In genomic region chr11:40797981-40798380, GRCh38 we compare ENCODE assay signal across 27 cellular contexts.
A peak's percentile ranks its signal among the peaks of the same experiment; 100 is the strongest.
DNase-seq lines count a peak whose midpoint lies in the region; ATAC-seq, FAIRE-seq and TF ChIP-seq lines count a peak whose summit lies in the region.
"Had no signal": no experiment of that assay in that cellular context is flagged by ENCODE, and none has a peak within 500 bp of the region (broad histone marks: within the 10 kb centered on the region; RNA-seq: fewer than 3 reads in every experiment).

No MANE protein-coding gene starts in this region.

- H3K9ac ChIP-seq in astrocyte (ENCODE audit: low read length), result no peak overlapping the region

- DNase-seq in Caki2 (ENCODE audit: low read depth) (peak; percentile 0), MG63 (peak; percentile 43), astrocyte (ENCODE audit: low read depth) (peak; percentile 91), iris pigment epithelial cell (ENCODE audit: low read depth) (peak; percentile 16), NCI-H748 (lab: John Stamatoyannopoulos, UW; ENCODE audit: unreplicated experiment) (no peak)
- DNase-seq in effector memory CD4-positive, alpha-beta T cell, result no peak
- DNase-seq in activated CD4-positive, CD25-positive, alpha-beta regulatory T cell treated with anti-CD3 and anti-CD28 coated beads, Interleukin-2, amount 50 U/mL, for 72 hours, result no peak
- DNase-seq: activated CD8-positive, alpha-beta memory T cell treated with anti-CD3 and anti-CD28 coated beads for 24 hours; activated naive CD4-positive, alpha-beta T cell; activated T-cell treated with anti-CD3 and anti-CD28 coated beads, Interleukin-2, amount 50 U/mL, for 24 hours; amygdala; Caco-2; NCI-H1417; NCI-H2171; NCI-H524 treated with DMSO at 0.1 percent for 48 hours; Right ventricle myocardium superior; stimulated activated CD4-positive, alpha-beta T cell treated with anti-CD3 and anti-CD28 coated beads, Interleukin-12 subunit alpha, Interleukin-12 subunit beta, amount 100 ng/mL, for 4 hours; stomach had no signal

- H4K20me1 ChIP-seq in astrocyte (ENCODE audit: insufficient read depth, low read length), result no peaks in the 10 kb centered on the region

- no peaks in the 10 kb centered on the region for H3K36me3 Mint-ChIP-seq in astrocyte (ENCODE audit: low read depth, unreplicated experiment)

- H3K4me3 ChIP-seq in MG63 (no peak overlapping the region), astrocyte (ENCODE audit: insufficient read depth, low read depth, low read length) (no peak overlapping the region)
- no peak overlapping the region for H3K4me3 ChIP-seq in effector memory CD4-positive, alpha-beta T cell (ENCODE audit: insufficient read depth, low read depth, low read length, poor library complexity, severe bottlenecking)
- H3K4me3 ChIP-seq: A549, lung, stomach, tibial nerve had no signal

- H3K9me3 ChIP-seq in MG63, result no peaks in the 10 kb centered on the region
- H3K9me3 ChIP-seq in astrocyte (ENCODE audit: insufficient read depth, low read depth, low read length), result no peaks in the 10 kb centered on the region
- H3K9me3 ChIP-seq in effector memory CD4-positive, alpha-beta T cell (ENCODE audit: control insufficient read depth, low read length), result no peaks in the 10 kb centered on the region
- H3K9me3 ChIP-seq: A549, Caco-2, stomach, tibial nerve had no signal

- in situ Hi-C loops in Caki2 (cut with HindIII; ENCODE audit: low pct_unique_long_range_greater_than_20kb, low sequenced_read_pairs), result no loop called here

- H3K79me2 ChIP-seq in astrocyte (ENCODE audit: insufficient read depth, low read length), result no peaks in the 10 kb centered on the region

- H3K27me3 Mint-ChIP-seq in astrocyte (ENCODE audit: low read depth, unreplicated experiment), result no peaks in the 10 kb centered on the region
- H3K27me3 Mint-ChIP-seq: activated T-cell treated with anti-CD3 and anti-CD28 coated beads, Interleukin-2, amount 50 U/mL, for 24 hours; central memory CD8-positive, alpha-beta T cell had no signal

- H3K36me3 ChIP-seq in MG63 (no peaks in the 10 kb centered on the region), astrocyte (ENCODE audit: insufficient read depth, low read length) (no peaks in the 10 kb centered on the region)
- no peaks in the 10 kb centered on the region for H3K36me3 ChIP-seq in effector memory CD4-positive, alpha-beta T cell (ENCODE audit: control insufficient read depth, insufficient read depth, low read length)
- H3K36me3 ChIP-seq: stomach, tibial nerve had no signal

- no peak overlapping the region for H3K27ac ChIP-seq in astrocyte (ENCODE audit: low read depth, low read length)
- no peak overlapping the region for H3K27ac ChIP-seq in effector memory CD4-positive, alpha-beta T cell (ENCODE audit: insufficient read depth, low read length, poor library complexity, severe bottlenecking)
- H3K27ac ChIP-seq: A549, stomach, tibial nerve had no signal

- peaks cover 12% of the 10 kb centered on the region for H3K4me1 Mint-ChIP-seq in astrocyte (ENCODE audit: low read depth, unreplicated experiment)
- H3K4me1 Mint-ChIP-seq: central memory CD8-positive, alpha-beta T cell had no signal

- H3K4me1 ChIP-seq in astrocyte (ENCODE audit: insufficient read depth, low read length), result no peaks in the 10 kb centered on the region
- H3K4me1 ChIP-seq in effector memory CD4-positive, alpha-beta T cell (ENCODE audit: control insufficient read depth, insufficient read depth, low read length, poor library complexity, severe bottlenecking), result no peaks in the 10 kb centered on the region
- H3K4me1 ChIP-seq: A549, Caco-2, stomach, tibial nerve had no signal

- FAIRE-seq in astrocyte (lab: Jason Lieb, UNC), result no peak
- FAIRE-seq: A549, frontal cortex, keratinocyte had no signal

- H3K4me2 ChIP-seq in astrocyte (ENCODE audit: low read length), result no peak overlapping the region
- H3K4me2 ChIP-seq: A549 had no signal

- no peaks in the 10 kb centered on the region for H3K9me3 Mint-ChIP-seq in astrocyte (ENCODE audit: unreplicated experiment)

- no peak for ATAC-seq in GM21786 (IDR thresholded peaks at IDR 0.05; ENCODE audit: unreplicated experiment)
- ATAC-seq: A549; activated CD4-positive, CD25-positive, alpha-beta regulatory T cell treated with anti-CD3 and anti-CD28 coated beads, Interleukin-2, amount 50 U/mL, for 24 hours; esophagus mucosa had no signal

- no peak overlapping the region for H3K4me3 Mint-ChIP-seq in astrocyte (ENCODE audit: unreplicated experiment)
- H3K4me3 Mint-ChIP-seq: activated T-cell treated with anti-CD3 and anti-CD28 coated beads, Interleukin-2, amount 50 U/mL, for 24 hours; central memory CD8-positive, alpha-beta T cell had no signal

- no peak for TF ChIP-seq CTCF in astrocyte (IDR thresholded peaks at IDR 0.05; ENCODE audit: insufficient read depth, low read depth, low read length)

- no peak overlapping the region for H2AFZ ChIP-seq in astrocyte (ENCODE audit: low read depth, low read length)

- H3K27me3 ChIP-seq in MG63, result no peaks in the 10 kb centered on the region
- no peaks in the 10 kb centered on the region for H3K27me3 ChIP-seq in astrocyte (ENCODE audit: insufficient read depth, low read length)
- H3K27me3 ChIP-seq in effector memory CD4-positive, alpha-beta T cell (replicated peaks; ENCODE audit: control insufficient read depth, insufficient read depth, low read length, poor library complexity, severe bottlenecking), result no peaks in the 10 kb centered on the region
- H3K27me3 ChIP-seq: stomach, tibial nerve had no signal

- H3K27ac Mint-ChIP-seq in astrocyte (ENCODE audit: unreplicated experiment), result no peak overlapping the region
- H3K27ac Mint-ChIP-seq: activated T-cell treated with anti-CD3 and anti-CD28 coated beads, Interleukin-2, amount 50 U/mL, for 24 hours had no signal

Comparison
In these comparisons a context has a peak if more than half of its experiments do, and no peak if none do; other contexts are left out.
1. DNase-seq: peak in Caki2 (single experiment), MG63 (single experiment), astrocyte (single experiment) and iris pigment epithelial cell (single experiment); none in NCI-H748 (single experiment), effector memory CD4-positive, alpha-beta T cell (0 of 3) and activated CD4-positive, CD25-positive, alpha-beta regulatory T cell treated with anti-CD3 and anti-CD28 coated beads, Interleukin-2, amount 50 U/mL, for 72 hours (single experiment).